25 cellular contexts compared by ENCODE assay signal in the genomic region with DNA sequence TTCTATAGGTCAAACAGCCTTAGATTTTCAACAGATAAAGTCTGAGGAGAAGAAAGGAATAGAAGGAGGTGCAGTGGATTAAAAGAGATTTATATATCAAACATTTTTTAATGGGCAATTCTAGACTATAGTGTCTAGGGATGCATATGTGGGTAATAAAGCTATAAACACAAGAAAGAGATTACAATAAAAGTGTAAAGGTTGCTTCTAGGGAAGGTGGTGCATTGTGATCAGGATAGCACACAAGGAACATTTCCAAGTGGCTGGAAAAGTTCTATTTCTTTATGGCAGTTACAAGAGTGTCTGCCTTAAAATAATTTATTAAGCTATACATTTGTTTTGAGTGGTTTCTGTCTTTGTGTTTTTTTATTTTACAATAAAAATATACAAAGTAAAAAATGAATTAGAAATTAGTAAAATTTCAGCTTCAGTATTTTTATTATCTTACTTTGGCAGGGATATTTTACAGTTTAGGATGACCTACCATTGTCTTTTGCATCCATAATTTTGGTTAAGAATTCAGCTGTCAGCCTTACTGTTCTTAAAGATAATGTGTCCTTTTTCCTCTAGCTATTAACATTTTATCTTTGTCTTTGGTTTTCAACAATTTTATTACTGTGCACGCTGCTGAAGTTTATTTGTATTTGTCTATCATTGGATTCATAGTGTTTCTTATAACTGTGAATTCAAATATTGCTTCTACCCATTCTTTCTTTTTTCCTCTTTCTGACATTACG.
"Had no signal": no experiment of that assay in that cellular context is flagged by ENCODE, and none has a peak within 500 bp of the region (broad histone marks: within the 10 kb centered on the region; RNA-seq: fewer than 3 reads in every experiment).

No MANE protein-coding gene starts in this region.

- H3K9me3 ChIP-seq: right atrium auricular region had no signal

- ATAC-seq: activated CD4-positive, CD25-positive, alpha-beta regulatory T cell treated with anti-CD3 and anti-CD28 coated beads, Interleukin-2, amount 50 U/mL, for 24 hours; foreskin keratinocyte; heart right ventricle; left ventricle myocardium superior; naive thymus-derived CD4-positive, alpha-beta T cell; psoas muscle had no signal

- H3K27me3 ChIP-seq: brain microvascular endothelial cell, esophagus muscularis mucosa, foreskin keratinocyte, heart right ventricle, right atrium auricular region, suprapubic skin, tibial nerve had no signal

- H3K4me1 ChIP-seq: foreskin keratinocyte, parathyroid adenoma, spleen had no signal

- FAIRE-seq: astrocyte had no signal

- DNase-seq: activated CD4-positive, alpha-beta memory T cell treated with anti-CD3 and anti-CD28 coated beads for 36 hours; activated CD4-positive, alpha-beta T cell treated with anti-CD3 and anti-CD28 coated beads, Interleukin-2, amount 10 ng/mL, durations not matched to agents 24 days and 14 days; activated CD8-positive, alpha-beta memory T cell treated with anti-CD3 and anti-CD28 coated beads, Interleukin-2, amount 50 U/mL, for 48 hours; activated gamma-delta T cell; activated naive CD4-positive, alpha-beta T cell treated with anti-CD3 and anti-CD28 coated beads, Interleukin-2, amount 50 U/mL, for 16 hours; activated T-cell treated with anti-CD3 and anti-CD28 coated beads, Interleukin-2, amount 50 U/mL, for 24 hours; amniotic stem cell; brain microvascular endothelial cell; effector CD4-positive, alpha-beta T cell; foreskin keratinocyte; heart right ventricle; left ventricle myocardium superior; naive thymus-derived CD4-positive, alpha-beta T cell; psoas muscle; spleen; stimulated activated naive CD4-positive, alpha-beta T cell; T-helper 2 cell had no signal

- H3K36me3 ChIP-seq: brain microvascular endothelial cell, esophagus muscularis mucosa, heart right ventricle, right atrium auricular region, spleen, suprapubic skin, tibial nerve had no signal

- H3K4me3 ChIP-seq: esophagus muscularis mucosa, heart right ventricle, psoas muscle, right atrium auricular region, spleen, suprapubic skin, tibial nerve had no signal

- H3K27ac ChIP-seq: brain microvascular endothelial cell, esophagus muscularis mucosa, foreskin keratinocyte, heart right ventricle, parathyroid adenoma, psoas muscle, right atrium auricular region, spleen, suprapubic skin, tibial nerve, VCaP had no signal
